18 cellular contexts compared by ENCODE assay signal in genomic region chr9:129749575-129749974, GRCh38. TPM values are rescaled to one million over a fixed set of nuclear protein-coding genes. Genes with fewer than 3 reads are reported as not detected.
"Had no signal": no experiment of that assay in that cellular context is flagged by ENCODE, and none has a peak within 500 bp of the region (broad histone marks: within the 10 kb centered on the region; RNA-seq: fewer than 3 reads in every experiment).

No MANE protein-coding gene starts in this region.

- H3K9ac ChIP-seq: neural progenitor cell had no signal

- H2AFZ ChIP-seq: neural progenitor cell had no signal

- H3K27ac ChIP-seq: adrenal gland, coronary artery, foreskin keratinocyte, neural progenitor cell, pancreas had no signal

- ATAC-seq: pancreas; stimulated activated memory B cell treated with anti-CD40 and anti-IgM and Interleukin-4, amounts not matched to agents 10 μg/mL and 1 μg/mL and 100 μg/mL, for 72 hours; WTC11 had no signal

- DNase-seq: activated CD4-positive, alpha-beta memory T cell treated with anti-CD3 and anti-CD28 coated beads, Interleukin-2, amount 10 ng/mL, durations not matched to agents 7 days and 5 days; activated CD4-positive, alpha-beta T cell treated with anti-CD3 and anti-CD28 coated beads for 4 hours; activated effector memory CD4-positive, alpha-beta T cell treated with Interleukin-2 at 50 U/mL for 16 hours; activated naive CD4-positive, alpha-beta T cell treated with anti-CD3 and anti-CD28 coated beads, Interleukin-2, amount 50 U/mL, for 16 hours; activated T-cell treated with anti-CD3 and anti-CD28 coated beads, Interleukin-2, amount 50 U/mL, for 24 hours; adrenal gland; central memory CD4-positive, alpha-beta T cell; effector CD4-positive, alpha-beta T cell; pancreas; T-helper 2 cell had no signal

- H3K9me3 ChIP-seq: adrenal gland, pancreas, tibial nerve had no signal

- H3K4me3 ChIP-seq: adrenal gland, coronary artery, neural progenitor cell, pancreas, tibial nerve had no signal

- H3K4me2 ChIP-seq: neural progenitor cell had no signal

- H3K36me3 ChIP-seq: adrenal gland, neural progenitor cell, pancreas, tibial nerve had no signal

- H3K27me3 ChIP-seq: adrenal gland, foreskin keratinocyte, neural progenitor cell, pancreas, tibial nerve had no signal

RNA-seq across cellular contexts. Expression of gene PTGES, which starts 3.3 kb away (rescaled TPM):
- total RNA-seq: activated CD4-positive, alpha-beta memory T cell treated with anti-CD3 and anti-CD28 coated beads, Interleukin-2, amount 10 ng/mL, durations not matched to agents 7 days and 5 days; endothelial cell of umbilical vein; myocyte had no signal
- polyA plus RNA-seq: endothelial cell of umbilical vein had no signal
